Comparison of ENCODE assay signal across 9 cellular contexts in the genomic region with DNA sequence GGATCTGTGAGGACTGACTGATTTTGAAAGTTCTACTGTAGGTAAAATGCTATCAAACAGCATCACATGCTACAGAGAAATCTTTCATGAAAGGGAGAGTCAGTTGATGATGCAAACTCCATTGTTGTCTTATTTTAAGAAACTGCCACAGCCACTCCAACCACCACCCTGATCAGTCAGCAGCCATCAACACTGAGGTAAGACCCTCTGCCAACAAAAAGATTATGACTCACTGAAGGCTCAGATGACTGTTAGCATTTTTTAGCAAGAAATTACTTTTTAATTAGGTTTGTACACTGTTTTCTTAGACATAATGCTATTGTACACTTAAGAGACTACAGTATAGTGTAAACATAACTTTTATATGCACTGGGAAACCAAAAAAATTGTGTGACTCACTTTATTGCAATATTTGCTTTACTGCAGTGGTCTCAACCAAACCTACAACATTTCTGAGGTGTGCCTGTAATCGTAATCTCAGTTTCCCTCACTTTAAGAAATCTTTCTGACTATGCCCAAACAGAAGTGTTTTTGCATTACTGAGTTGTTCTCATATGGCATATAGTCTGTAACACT. TPM values are rescaled to one million over a fixed set of nuclear protein-coding genes. Genes with fewer than 3 reads are reported as not detected.
A peak's percentile ranks its signal among the peaks of the same experiment; 100 is the strongest.
DNase-seq lines count a peak whose midpoint lies in the region; ATAC-seq and TF ChIP-seq lines count a peak whose summit lies in the region.
"Had no signal": no experiment of that assay in that cellular context is flagged by ENCODE, and none has a peak within 500 bp of the region (broad histone marks: within the 10 kb centered on the region; RNA-seq: fewer than 3 reads in every experiment).

No MANE protein-coding gene starts in this region.

- WGBS in SK-N-SH (ENCODE audit: low lambda C conversion rate), result 73% methylated on average over 1 of the region's 1 CpG

- peaks cover 3% of the 10 kb centered on the region for H3K9me3 Mint-ChIP-seq in progenitor cell of endocrine pancreas (ENCODE audit: low read depth)

- H2AFZ ChIP-seq in SK-N-SH (ENCODE audit: low read depth), result no peak overlapping the region

- H3K4me2 ChIP-seq in SK-N-SH, result peak overlapping the region; percentile 1; the same call in 1 of the 2 replicates

- TF ChIP-seq EP300 in SK-N-SH (IDR thresholded peaks at IDR 0.05; ENCODE audit: borderline replicate concordance in 1 of 2, low read depth in 1 of 2, low read length in 1 of 2), result no peak

- H3F3A ChIP-seq in SK-N-SH (replicated peaks; ENCODE audit: insufficient read depth), result peaks cover 18% of the 10 kb centered on the region

- H3K27me3 ChIP-seq in BJ (ENCODE audit: control insufficient read depth, insufficient read depth, low read length) (no peaks in the 10 kb centered on the region), SK-N-SH (ENCODE audit: insufficient read depth) (no peaks in the 10 kb centered on the region)

- no peak for TF ChIP-seq RAD21 in SK-N-SH (IDR thresholded peaks at IDR 0.05; ENCODE audit: low read length)

- H3K27me3 Mint-ChIP-seq in progenitor cell of endocrine pancreas, result no peaks in the 10 kb centered on the region

- no peaks in the 10 kb centered on the region for H3K9me2 ChIP-seq in SK-N-SH

- H3K4me1 Mint-ChIP-seq in progenitor cell of endocrine pancreas (ENCODE audit: low read depth), result no peaks in the 10 kb centered on the region

- H3K4me3 ChIP-seq in BJ (ENCODE audit: low read depth, low read length), result no peak overlapping the region
- no peak overlapping the region for H3K4me3 ChIP-seq in SK-N-SH (ENCODE audit: low read depth in 2 of 2, low read length in 1 of 2)
- H3K4me3 ChIP-seq in fibroblast of mammary gland (ENCODE audit: control insufficient read depth, low read depth, low read length), result no peak overlapping the region

- H3K36me3 ChIP-seq in BJ (ENCODE audit: control insufficient read depth, insufficient read depth, low read length) (no peaks in the 10 kb centered on the region), SK-N-SH (replicated peaks in 1 of 2; ENCODE audit: control insufficient read depth in 1 of 2, insufficient read depth in 2 of 2, low read length in 1 of 2) (no peaks in the 10 kb centered on the region)

- no peaks in the 10 kb centered on the region for H4K20me1 ChIP-seq in SK-N-SH (ENCODE audit: insufficient read depth)

- H3K79me2 ChIP-seq in SK-N-SH (ENCODE audit: insufficient read depth), result no peaks in the 10 kb centered on the region

- peak; percentile 50 for DNase-seq in BJ (ENCODE audit: low read depth)
- DNase-seq in H4 (ENCODE audit: low spot score), result peak; percentile 68
- no peak for DNase-seq in SK-N-SH
- DNase-seq in fibroblast of mammary gland (ENCODE audit: low read depth), result peak; percentile 89
- DNase-seq in NCI-H1694 treated with DMSO at 0.1 percent for 48 hours (lab: John Stamatoyannopoulos, UW), result no peak
- no peak for DNase-seq in progenitor cell of endocrine pancreas (ENCODE audit: low spot score, unreplicated experiment)
- DNase-seq in caudate nucleus (lab: John Stamatoyannopoulos, UW), result no peak
- DNase-seq: NCI-H187 treated with DMSO at 0.1 percent for 48 hours had no signal

- TF ChIP-seq CTCF in BJ (IDR thresholded peaks at IDR 0.05; ENCODE audit: insufficient read depth, low read depth, low read length) (no peak), SK-N-SH (IDR thresholded peaks at IDR 0.05) (no peak), fibroblast of mammary gland (conservative IDR thresholded peaks at IDR 0.05; ENCODE audit: control insufficient read depth, insufficient read depth, low read depth, low read length) (no peak), progenitor cell of endocrine pancreas (IDR thresholded peaks at IDR 0.05; ENCODE audit: unreplicated experiment) (no peak)

- 0 out of 2 replicates have a peak, but pooled peaks cover 4% of the 10 kb centered on the region for H3K9me3 ChIP-seq in SK-N-SH

- H3K4me1 ChIP-seq in SK-N-SH (ENCODE audit: control insufficient read depth in 1 of 2, insufficient read depth in 2 of 2, low read depth in 1 of 2, low read length in 1 of 2), result peaks cover 0 to 14% of the 10 kb centered on the region in 2 experiments; a peak in 1 of 4 replicates

- no peak overlapping the region for H3K4me3 Mint-ChIP-seq in progenitor cell of endocrine pancreas (ENCODE audit: low read depth)

- H3K27ac ChIP-seq in SK-N-SH (ENCODE audit: low read depth in 2 of 2, low read length in 1 of 2), result peak overlapping the region in 1 of 2 experiments; percentile 24; a peak in 2 of 4 replicates
- H3K27ac ChIP-seq in caudate nucleus (ENCODE audit: low read depth, low read length), result no peak overlapping the region

- no peak for ATAC-seq in HG03521 (IDR thresholded peaks at IDR 0.05; ENCODE audit: unreplicated experiment)

- POLR2A ChIA-PET in BJ (lab: Charles Lee) (no interaction called here), SK-N-SH (lab: Yijun Ruan, JAX) (no interaction called here)

- H3K9ac ChIP-seq in SK-N-SH, result no peak overlapping the region

- CTCF ChIA-PET in BJ (lab: Yijun Ruan, JAX), result no interaction called here
- CTCF ChIA-PET in SK-N-SH (lab: Yijun Ruan, JAX), result no interaction called here

- no peak overlapping the region for H3K27ac Mint-ChIP-seq in progenitor cell of endocrine pancreas

- no peaks in the 10 kb centered on the region for H3K36me3 Mint-ChIP-seq in progenitor cell of endocrine pancreas (ENCODE audit: insufficient read depth)

TF ChIP-seq in SK-N-SH, 30 proteins besides CTCF, POLR2A, EP300 and RAD21:
- TF ChIP-seq FOSL2 (IDR thresholded peaks at IDR 0.05; ENCODE audit: borderline replicate concordance, low read depth) (0 out of 2 replicates have a peak, but pooled peaks have one; percentile 14), SMC3 (IDR thresholded peaks at IDR 0.05; ENCODE audit: low read depth, low read length) (no peak)
- TF ChIP-seq, protein P1, sequence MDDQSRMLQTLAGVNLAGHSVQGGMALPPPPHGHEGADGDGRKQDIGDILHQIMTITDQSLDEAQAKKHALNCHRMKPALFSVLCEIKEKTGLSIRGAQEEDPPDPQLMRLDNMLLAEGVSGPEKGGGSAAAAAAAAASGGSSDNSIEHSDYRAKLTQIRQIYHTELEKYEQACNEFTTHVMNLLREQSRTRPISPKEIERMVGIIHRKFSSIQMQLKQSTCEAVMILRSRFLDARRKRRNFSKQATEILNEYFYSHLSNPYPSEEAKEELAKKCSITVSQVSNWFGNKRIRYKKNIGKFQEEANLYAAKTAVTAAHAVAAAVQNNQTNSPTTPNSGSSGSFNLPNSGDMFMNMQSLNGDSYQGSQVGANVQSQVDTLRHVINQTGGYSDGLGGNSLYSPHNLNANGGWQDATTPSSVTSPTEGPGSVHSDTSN (IDR thresholded peaks at IDR 0.05), result peak; percentile 37; the same call in 1 of the 2 replicates
TF ChIP-seq in SK-N-SH: peak in this region for 2.

RNA-seq across cellular contexts. Expression of a gene that starts 42.8 kb away (rescaled TPM):
- 5.4 and 16.2 TPM in 2 replicates for polyA plus RNA-seq in BJ (2011; rRNA removed)
- 7.4 and 7.7 TPM in 2 replicates for polyA minus RNA-seq in BJ (2011; rRNA and poly(A)+ RNA removed)
- 18.0 and 22.0 TPM in 2 replicates for total RNA-seq in H4 (2014; rRNA removed; shearing (Covaris generic))
- polyA plus RNA-seq in SK-N-SH (2012; rRNA removed), result 5.1 and 6.2 TPM in 2 replicates
- 9.5 and 13.4 TPM in 2 replicates for polyA plus RNA-seq in SK-N-SH (2012; cell fraction: cytosol; rRNA removed)
- polyA plus RNA-seq in SK-N-SH (2012; cell fraction: nucleus; rRNA removed), result 8.5 and 8.8 TPM in 2 replicates
- total RNA-seq in progenitor cell of endocrine pancreas, result 23.5 and 26.9 TPM in 2 replicates

RNA-seq across cellular contexts. Expression of a gene that starts 43.0 kb away (rescaled TPM):
- polyA plus RNA-seq in BJ (2011; rRNA removed) (7.5 and 14.7 TPM in 2 replicates), SK-N-SH (2012; rRNA removed) (4.9 and 7.5 TPM in 2 replicates)
- polyA minus RNA-seq in BJ (2011; rRNA and poly(A)+ RNA removed), result 9.3 and 10.3 TPM in 2 replicates
- 11.0 and 11.4 TPM in 2 replicates for total RNA-seq in H4 (2014; rRNA removed; shearing (Covaris generic))
- polyA plus RNA-seq in SK-N-SH (2012; cell fraction: cytosol; rRNA removed), result 7.3 and 7.5 TPM in 2 replicates
- polyA plus RNA-seq in SK-N-SH (2012; cell fraction: nucleus; rRNA removed), result 7.0 and 14.3 TPM in 2 replicates
- 25.8 and 26.0 TPM in 2 replicates for total RNA-seq in progenitor cell of endocrine pancreas

Comparison
In these comparisons a context has a peak if more than half of its experiments do, and no peak if none do; other contexts are left out.
1. DNase-seq: peak in BJ (single experiment), H4 (single experiment) and fibroblast of mammary gland (single experiment); none in SK-N-SH (single experiment), NCI-H1694 treated with DMSO at 0.1 percent for 48 hours (single experiment), progenitor cell of endocrine pancreas (single experiment) and caudate nucleus (0 of 61).